ENCODE assay signal across 9 cellular contexts in the genomic region with DNA sequence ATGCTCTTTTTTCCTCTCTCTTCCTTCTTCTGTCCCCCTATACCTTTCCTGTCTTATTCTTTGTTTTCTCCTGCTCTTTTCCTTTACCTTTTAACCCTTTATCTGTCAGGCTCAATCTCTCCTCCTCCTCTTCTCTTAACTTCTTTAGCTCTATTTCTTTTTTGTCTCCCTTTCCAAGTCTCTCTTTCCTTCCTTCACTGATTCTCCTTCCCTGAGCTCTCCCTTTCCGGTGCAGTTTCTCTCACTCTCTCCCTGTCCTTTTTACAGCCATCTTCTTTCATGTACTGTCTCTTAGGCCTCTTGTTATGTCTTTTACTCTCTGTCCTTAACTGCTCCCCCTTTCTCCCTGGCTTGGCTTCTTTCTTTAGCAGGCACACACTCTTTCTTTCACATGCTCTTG.
"Had no signal": no experiment of that assay in that cellular context is flagged by ENCODE, and none has a peak within 500 bp of the region (broad histone marks: within the 10 kb centered on the region; RNA-seq: fewer than 3 reads in every experiment).

No MANE protein-coding gene starts in this region.

- H3K4me1 Mint-ChIP-seq: WTC11 had no signal

- DNase-seq: activated gamma-delta T cell; caudate nucleus; cortex of kidney; effector CD8-positive, alpha-beta T cell; left ventricle myocardium inferior; right cardiac atrium; trophoblast cell had no signal

- H3K27ac Mint-ChIP-seq: T-helper 1 cell treated with Interleukin-12 subunit alpha and Interleukin-12 subunit beta and Interleukin-4 antibody, amounts not matched to agents 30 μg/mL and 1 μg/mL, for 36 hours had no signal

- H3K4me3 Mint-ChIP-seq: T-helper 1 cell treated with Interleukin-12 subunit alpha and Interleukin-12 subunit beta and Interleukin-4 antibody, amounts not matched to agents 30 μg/mL and 1 μg/mL, for 36 hours; WTC11 had no signal
